Comparison of ENCODE assay signal across 17 cellular contexts in the genomic region with DNA sequence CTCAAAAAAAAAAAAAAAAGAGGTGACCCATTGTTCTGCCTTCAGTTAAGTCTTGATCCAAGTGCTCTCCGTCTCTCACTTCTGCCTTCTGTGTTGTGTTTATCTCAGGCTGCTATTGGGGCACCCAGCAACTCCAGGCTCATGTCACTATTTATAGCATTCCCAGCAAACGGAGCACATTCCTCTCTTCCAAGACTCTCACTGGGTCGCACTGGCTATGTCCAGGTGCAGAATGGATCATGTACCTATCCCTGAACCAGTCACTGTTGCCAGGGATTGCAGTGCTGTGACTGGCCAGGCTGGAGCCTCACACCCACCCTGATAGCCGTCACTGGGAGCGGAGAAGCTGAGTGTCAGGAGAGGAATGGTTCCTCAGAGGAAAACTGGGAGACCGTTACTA. TPM values are rescaled to one million over a fixed set of nuclear protein-coding genes. Genes with fewer than 3 reads are reported as not detected.
A peak's percentile ranks its signal among the peaks of the same experiment; 100 is the strongest.
DNase-seq lines count a peak whose midpoint lies in the region; ATAC-seq and TF ChIP-seq lines count a peak whose summit lies in the region.
"Had no signal": no experiment of that assay in that cellular context is flagged by ENCODE, and none has a peak within 500 bp of the region (broad histone marks: within the 10 kb centered on the region; RNA-seq: fewer than 3 reads in every experiment).

No MANE protein-coding gene starts in this region.

- H3K27ac ChIP-seq in mesodermal cell (ENCODE audit: low read depth, low read length, severe bottlenecking) = peak overlapping the region; percentile 45
- H3K27ac ChIP-seq in thyroid gland = peak overlapping the region in 2 of 3 donors; percentile 47 to 52
- H3K27ac ChIP-seq in spleen = no peak overlapping the region
- H3K27ac ChIP-seq: A549, tibial artery had no signal

- no peak overlapping the region for H3K4me3 Mint-ChIP-seq in activated naive CD8-positive, alpha-beta T cell treated with anti-CD3 and anti-CD28 coated beads, Interleukin-2, amount 10 ng/mL, durations not matched to agents 7 days and 5 days
- no peak overlapping the region for H3K4me3 Mint-ChIP-seq in activated naive CD8-positive, alpha-beta T cell treated with anti-CD3 and anti-CD28 coated beads, Interleukin-2, amount 50 U/mL, for 24 hours
- H3K4me3 Mint-ChIP-seq in glutamatergic neuron (ENCODE audit: unreplicated experiment) = peak overlapping the region; percentile 8
- H3K4me3 Mint-ChIP-seq: central memory CD8-positive, alpha-beta T cell; naive thymus-derived CD4-positive, alpha-beta T cell had no signal

- no peaks in the 10 kb centered on the region for H3K9me3 ChIP-seq in mesodermal cell (ENCODE audit: control insufficient read depth, low read length)
- H3K9me3 ChIP-seq in thyroid gland = no peaks in the 10 kb centered on the region
- no peaks in the 10 kb centered on the region for H3K9me3 ChIP-seq in spleen
- H3K9me3 ChIP-seq: A549, tibial artery had no signal

- WGBS in mesodermal cell (ENCODE audit: insufficient coverage in 2 of 2), 2 experiments = 82 to 98% methylated on average over 5 of the region's 6 CpGs
- 58 to 67% methylated on average over 6 of the region's 6 CpGs for WGBS in thyroid gland, 2 donors
- 89 to 95% (median 93%) methylated on average over 6 of the region's 6 CpGs for WGBS in spleen, 5 donors

- TF ChIP-seq CTCF in glutamatergic neuron (IDR thresholded peaks at IDR 0.05; ENCODE audit: partially characterized antibody, unreplicated experiment) (no peak), thyroid gland (IDR thresholded peaks at IDR 0.05) (no peak), spleen (IDR thresholded peaks at IDR 0.05 in 8 of 11, conservative IDR thresholded peaks at IDR 0.05 in 3 of 11) (no peak)

- H3K27me3 ChIP-seq in thyroid gland = no peaks in the 10 kb centered on the region
- no peaks in the 10 kb centered on the region for H3K27me3 ChIP-seq in spleen (replicated peaks in 1 of 7)
- H3K27me3 ChIP-seq: tibial artery had no signal

- POLR2A ChIA-PET in activated naive CD8-positive, alpha-beta T cell treated with anti-CD3 and anti-CD28 coated beads, Interleukin-2, amount 10 ng/mL, durations not matched to agents 7 days and 5 days (lab: Charles Lee) = interaction anchor here (0.7 to 0.9 kb wide), 4 partner anchors 10 to 296 kb away, joined by 3 to 6 read pairs (median 4); no protein-coding TSS in a partner anchor

- peak overlapping the region; percentile 5 for H3K27ac Mint-ChIP-seq in activated naive CD8-positive, alpha-beta T cell treated with anti-CD3 and anti-CD28 coated beads, Interleukin-2, amount 10 ng/mL, durations not matched to agents 7 days and 5 days
- no peak overlapping the region for H3K27ac Mint-ChIP-seq in activated naive CD8-positive, alpha-beta T cell treated with anti-CD3 and anti-CD28 coated beads, Interleukin-2, amount 50 U/mL, for 24 hours
- peak overlapping the region; percentile 75 for H3K27ac Mint-ChIP-seq in glutamatergic neuron (ENCODE audit: unreplicated experiment)
- H3K27ac Mint-ChIP-seq: naive thymus-derived CD4-positive, alpha-beta T cell had no signal

- H3K4me1 ChIP-seq in mesodermal cell (ENCODE audit: control insufficient read depth, insufficient read depth, low read length, poor library complexity, severe bottlenecking) (peaks cover 23% of the 10 kb centered on the region), thyroid gland (peaks cover 25 to 26% of the 10 kb centered on the region in 2 donors), spleen (no peaks in the 10 kb centered on the region)

- no peaks in the 10 kb centered on the region for H3K9me3 Mint-ChIP-seq in activated naive CD8-positive, alpha-beta T cell treated with anti-CD3 and anti-CD28 coated beads, Interleukin-2, amount 10 ng/mL, durations not matched to agents 7 days and 5 days
- no peaks in the 10 kb centered on the region for H3K9me3 Mint-ChIP-seq in activated naive CD8-positive, alpha-beta T cell treated with anti-CD3 and anti-CD28 coated beads, Interleukin-2, amount 50 U/mL, for 24 hours
- peaks cover 16% of the 10 kb centered on the region for H3K9me3 Mint-ChIP-seq in glutamatergic neuron (ENCODE audit: unreplicated experiment)
- H3K9me3 Mint-ChIP-seq: central memory CD8-positive, alpha-beta T cell; naive thymus-derived CD4-positive, alpha-beta T cell had no signal

- intact Hi-C loops in thyroid gland (cut with DNase I) (no loop called here), spleen (cut with DNase I; ENCODE audit: low total_unique reads) (no loop called here)

- no peaks in the 10 kb centered on the region for H3K27me3 Mint-ChIP-seq in activated naive CD8-positive, alpha-beta T cell treated with anti-CD3 and anti-CD28 coated beads, Interleukin-2, amount 10 ng/mL, durations not matched to agents 7 days and 5 days
- H3K27me3 Mint-ChIP-seq in activated naive CD8-positive, alpha-beta T cell treated with anti-CD3 and anti-CD28 coated beads, Interleukin-2, amount 50 U/mL, for 24 hours = no peaks in the 10 kb centered on the region
- peaks cover 9% of the 10 kb centered on the region for H3K27me3 Mint-ChIP-seq in glutamatergic neuron (ENCODE audit: unreplicated experiment)
- H3K27me3 Mint-ChIP-seq: central memory CD8-positive, alpha-beta T cell; naive thymus-derived CD4-positive, alpha-beta T cell had no signal

- no peak for DNase-seq in activated naive CD8-positive, alpha-beta T cell treated with anti-CD3 and anti-CD28 coated beads, Interleukin-2, amount 10 ng/mL, durations not matched to agents 7 days and 5 days
- DNase-seq in activated naive CD8-positive, alpha-beta T cell treated with anti-CD3 and anti-CD28 coated beads, Interleukin-2, amount 50 U/mL, for 24 hours = no peak
- DNase-seq in glutamatergic neuron (no peak), thyroid gland (peak; percentile 54 to 65), foreskin melanocyte (no peak), spleen (no peak)
- DNase-seq: activated CD4-positive, CD25-positive, alpha-beta regulatory T cell; DMS 273 treated with DMSO at 0.1 percent for 48 hours; naive thymus-derived CD4-positive, alpha-beta T cell; NCI-H1105; NCI-H524 treated with DMSO at 0.1 percent for 48 hours; SHP77; tibial artery had no signal

- H3K4me1 Mint-ChIP-seq in activated naive CD8-positive, alpha-beta T cell treated with anti-CD3 and anti-CD28 coated beads, Interleukin-2, amount 10 ng/mL, durations not matched to agents 7 days and 5 days = no peaks in the 10 kb centered on the region
- no peaks in the 10 kb centered on the region for H3K4me1 Mint-ChIP-seq in activated naive CD8-positive, alpha-beta T cell treated with anti-CD3 and anti-CD28 coated beads, Interleukin-2, amount 50 U/mL, for 24 hours
- peaks cover 23% of the 10 kb centered on the region for H3K4me1 Mint-ChIP-seq in glutamatergic neuron (ENCODE audit: low read depth, unreplicated experiment)
- H3K4me1 Mint-ChIP-seq: central memory CD8-positive, alpha-beta T cell had no signal

- TF ChIP-seq POLR2A in thyroid gland (IDR thresholded peaks at IDR 0.05) (peak in 1 of 2 donors; percentile 15), spleen (IDR thresholded peaks at IDR 0.05) (no peak)

- no peak for ATAC-seq in activated naive CD8-positive, alpha-beta T cell treated with anti-CD3 and anti-CD28 coated beads, Interleukin-2, amount 10 ng/mL, durations not matched to agents 7 days and 5 days (ENCODE audit: low read depth)
- ATAC-seq in activated naive CD8-positive, alpha-beta T cell treated with anti-CD3 and anti-CD28 coated beads, Interleukin-2, amount 50 U/mL, for 24 hours = no peak
- ATAC-seq in GM19463 (IDR thresholded peaks at IDR 0.05; ENCODE audit: unreplicated experiment) = no peak
- ATAC-seq: naive thymus-derived CD4-positive, alpha-beta T cell had no signal

- H3K4me3 ChIP-seq in mesodermal cell (ENCODE audit: extremely low read depth, insufficient read depth, low read length, poor library complexity, severe bottlenecking) = no peak overlapping the region
- no peak overlapping the region for H3K4me3 ChIP-seq in thyroid gland (replicated peaks in 1 of 3)
- no peak overlapping the region for H3K4me3 ChIP-seq in spleen
- H3K4me3 ChIP-seq: A549, tibial artery had no signal

- H3K36me3 ChIP-seq in mesodermal cell (ENCODE audit: control insufficient read depth, insufficient read depth, low read length) (no peaks in the 10 kb centered on the region), thyroid gland (no peaks in the 10 kb centered on the region), spleen (peaks cover 0 to 5% (median 0%) of the 10 kb centered on the region in 6 donors)

- peaks cover 3% of the 10 kb centered on the region for H3K36me3 Mint-ChIP-seq in activated naive CD8-positive, alpha-beta T cell treated with anti-CD3 and anti-CD28 coated beads, Interleukin-2, amount 10 ng/mL, durations not matched to agents 7 days and 5 days
- peaks cover 6% of the 10 kb centered on the region for H3K36me3 Mint-ChIP-seq in activated naive CD8-positive, alpha-beta T cell treated with anti-CD3 and anti-CD28 coated beads, Interleukin-2, amount 50 U/mL, for 24 hours (ENCODE audit: low read depth)
- H3K36me3 Mint-ChIP-seq in glutamatergic neuron (ENCODE audit: unreplicated experiment) = no peaks in the 10 kb centered on the region

RNA-seq across cellular contexts. Expression of a gene that starts 31.2 kb away (rescaled TPM):
- total RNA-seq in activated naive CD8-positive, alpha-beta T cell treated with anti-CD3 and anti-CD28 coated beads, Interleukin-2, amount 10 ng/mL, durations not matched to agents 7 days and 5 days = 100 to 1,000 TPM; 144 to 157 TPM
- total RNA-seq in glutamatergic neuron (ENCODE audit: unreplicated experiment) (31.1 TPM), thyroid gland (100 to 1,000 TPM in 1 of 4 donors, 10 to 100 TPM in 3; 22.8 to 105 (median 69.9) TPM), spleen (10 to 100 TPM; 45.2 to 71.7 (median 54.6) TPM)
- polyA plus RNA-seq in mesodermal cell (2013, experiment 1 of 2) = 21.6 TPM
- polyA plus RNA-seq in mesodermal cell (2013, experiment 2 of 2) = 20.1 TPM
- 10 to 100 TPM; 18.4 to 29.4 (median 20.3) TPM for polyA plus RNA-seq in spleen

RNA-seq across cellular contexts. Expression of a gene that starts 41.5 kb away (rescaled TPM):
- total RNA-seq in activated naive CD8-positive, alpha-beta T cell treated with anti-CD3 and anti-CD28 coated beads, Interleukin-2, amount 10 ng/mL, durations not matched to agents 7 days and 5 days = 10 to 100 TPM; 45.0 to 46.8 TPM
- total RNA-seq in glutamatergic neuron (ENCODE audit: unreplicated experiment) = 35.0 TPM
- 7.9 TPM for polyA plus RNA-seq in mesodermal cell (2013, experiment 1 of 2)
- 7.2 TPM for polyA plus RNA-seq in mesodermal cell (2013, experiment 2 of 2)
- total RNA-seq in thyroid gland = 10 to 100 TPM in 3 of 4 donors, 1 to 10 TPM in 1; 7.3 to 16.5 (median 11.7) TPM
- total RNA-seq in spleen = 10 to 100 TPM; 19.9 to 37.7 (median 31.8) TPM
- polyA plus RNA-seq in spleen = 10 to 100 TPM in 1 of 3 donors, 1 to 10 TPM in 2; 3.3 to 11.9 (median 5.3) TPM

RNA-seq across cellular contexts. Expression of a gene that starts 49.7 kb away (rescaled TPM):
- 1 to 10 TPM; 9.8 to 9.9 TPM for total RNA-seq in activated naive CD8-positive, alpha-beta T cell treated with anti-CD3 and anti-CD28 coated beads, Interleukin-2, amount 10 ng/mL, durations not matched to agents 7 days and 5 days
- 205 TPM for total RNA-seq in glutamatergic neuron (ENCODE audit: unreplicated experiment)
- 8.2 TPM for polyA plus RNA-seq in mesodermal cell (2013, experiment 1 of 2)
- polyA plus RNA-seq in mesodermal cell (2013, experiment 2 of 2) = 7.3 TPM
- total RNA-seq in thyroid gland = 10 to 100 TPM; 12.5 to 15.4 (median 14.2) TPM
- 1 to 10 TPM; 3.5 to 8.9 (median 6.4) TPM for total RNA-seq in spleen
- 1 to 10 TPM; 2.9 to 5.0 (median 3.7) TPM for polyA plus RNA-seq in spleen

Comparison
In these comparisons a context has a peak if more than half of its experiments do, and no peak if none do; other contexts are left out.
1. DNase-seq: peak in thyroid gland (2 of 2); none in activated naive CD8-positive, alpha-beta T cell treated with anti-CD3 and anti-CD28 coated beads, Interleukin-2, amount 10 ng/mL, durations not matched to agents 7 days and 5 days (single experiment), activated naive CD8-positive, alpha-beta T cell treated with anti-CD3 and anti-CD28 coated beads, Interleukin-2, amount 50 U/mL, for 24 hours (single experiment), glutamatergic neuron (single experiment), foreskin melanocyte (single experiment) and spleen (single experiment).
2. H3K27ac ChIP-seq: peak in mesodermal cell (single experiment) and thyroid gland (2 of 3); none in spleen (0 of 8).
3. RNA of a gene that starts 49.7 kb away (total RNA-seq): 205 TPM in glutamatergic neuron (single experiment); 12.5 to 15.4 TPM in thyroid gland, 9.8 to 9.9 TPM in activated naive CD8-positive, alpha-beta T cell treated with anti-CD3 and anti-CD28 coated beads, Interleukin-2, amount 10 ng/mL, durations not matched to agents 7 days and 5 days and 3.5 to 8.9 TPM in spleen; every median in the first group is over 10 times any median in the second.